In genomic region chr22:44181033-44181911, GRCh38 we compare ENCODE assay signal across 7 cellular contexts. TPM values are rescaled to one million over a fixed set of nuclear protein-coding genes. Genes with fewer than 3 reads are reported as not detected.
A peak's percentile ranks its signal among the peaks of the same experiment; 100 is the strongest.
DNase-seq lines count a peak whose midpoint lies in the region; ATAC-seq and TF ChIP-seq lines count a peak whose summit lies in the region.

No MANE protein-coding gene starts in this region.

- peaks cover 10% of the 10 kb centered on the region for H3K36me3 Mint-ChIP-seq in activated CD4-positive, alpha-beta T cell treated with anti-CD3 and anti-CD28 coated beads, Interleukin-2, amount 10 ng/mL, durations not matched to agents 24 days and 14 days (ENCODE audit: low read depth)
- peaks cover 3% of the 10 kb centered on the region for H3K36me3 Mint-ChIP-seq in mesothelial cell of epicardium

- H3K4me3 ChIP-seq in effector memory CD4-positive, alpha-beta T cell (ENCODE audit: insufficient read depth, low read depth, low read length, poor library complexity, severe bottlenecking): peak overlapping the region; percentile 85

- no peaks in the 10 kb centered on the region for H3K9me3 Mint-ChIP-seq in activated CD4-positive, alpha-beta T cell treated with anti-CD3 and anti-CD28 coated beads, Interleukin-2, amount 10 ng/mL, durations not matched to agents 24 days and 14 days
- H3K9me3 Mint-ChIP-seq in mesothelial cell of epicardium: peaks cover 3% of the 10 kb centered on the region

- H3K27ac ChIP-seq in effector memory CD4-positive, alpha-beta T cell (ENCODE audit: insufficient read depth, low read length, poor library complexity, severe bottlenecking): peak overlapping the region; percentile 81

- H3K4me3 Mint-ChIP-seq in activated CD4-positive, alpha-beta T cell treated with anti-CD3 and anti-CD28 coated beads, Interleukin-2, amount 10 ng/mL, durations not matched to agents 24 days and 14 days: peak overlapping the region; percentile 93
- no peak overlapping the region for H3K4me3 Mint-ChIP-seq in mesothelial cell of epicardium

- H3K27me3 ChIP-seq in effector memory CD4-positive, alpha-beta T cell (replicated peaks; ENCODE audit: control insufficient read depth, insufficient read depth, low read length, poor library complexity, severe bottlenecking): no peaks in the 10 kb centered on the region

- H3K4me1 ChIP-seq in effector memory CD4-positive, alpha-beta T cell (ENCODE audit: control insufficient read depth, insufficient read depth, low read length, poor library complexity, severe bottlenecking): peaks cover 14% of the 10 kb centered on the region

- H3K36me3 ChIP-seq in effector memory CD4-positive, alpha-beta T cell (ENCODE audit: control insufficient read depth, insufficient read depth, low read length): peaks cover 6% of the 10 kb centered on the region

- ATAC-seq in HG03354 (IDR thresholded peaks at IDR 0.05; ENCODE audit: poor library complexity, severe bottlenecking, unreplicated experiment): peak; percentile 41

- H3K9me3 ChIP-seq in effector memory CD4-positive, alpha-beta T cell (ENCODE audit: control insufficient read depth, low read length): no peaks in the 10 kb centered on the region

- peak; percentile 88 for DNase-seq in activated CD4-positive, alpha-beta T cell treated with anti-CD3 and anti-CD28 coated beads, Interleukin-2, amount 10 ng/mL, durations not matched to agents 24 days and 14 days
- peak; percentile 39 to 64 (median 59) for DNase-seq in effector memory CD4-positive, alpha-beta T cell
- peak; percentile 60 for DNase-seq in stimulated activated CD4-positive, alpha-beta T cell treated with anti-CD3 and anti-CD28 coated beads, Interleukin-1b, Interleukin-23, amount 100 ng/mL, for 48 hours
- DNase-seq in LoVo (ENCODE audit: low spot score) (no peak), mesothelial cell of epicardium (ENCODE audit: low spot score in 2 of 2, unreplicated experiment in 2 of 2) (no peak), NCI-H1694 treated with DMSO at 0.1 percent for 48 hours (lab: John Stamatoyannopoulos, UW) (no peak)

- TF ChIP-seq CTCF in mesothelial cell of epicardium (IDR thresholded peaks at IDR 0.05; ENCODE audit: unreplicated experiment): no peak

- intact Hi-C loops in activated CD4-positive, alpha-beta T cell treated with anti-CD3 and anti-CD28 coated beads, Interleukin-2, amount 10 ng/mL, durations not matched to agents 24 days and 14 days (cut with micrococcal nuclease): loop anchor here (10.0 kb wide), 1 partner anchor 504 kb away; no protein-coding TSS in a partner anchor

- peak overlapping the region; percentile 96 for H3K27ac Mint-ChIP-seq in activated CD4-positive, alpha-beta T cell treated with anti-CD3 and anti-CD28 coated beads, Interleukin-2, amount 10 ng/mL, durations not matched to agents 24 days and 14 days
- no peak overlapping the region for H3K27ac Mint-ChIP-seq in mesothelial cell of epicardium

- H3K27me3 Mint-ChIP-seq in activated CD4-positive, alpha-beta T cell treated with anti-CD3 and anti-CD28 coated beads, Interleukin-2, amount 10 ng/mL, durations not matched to agents 24 days and 14 days: peaks cover 7% of the 10 kb centered on the region
- H3K27me3 Mint-ChIP-seq in mesothelial cell of epicardium (ENCODE audit: low read depth): peaks cover 35% of the 10 kb centered on the region

- H3K4me1 Mint-ChIP-seq in activated CD4-positive, alpha-beta T cell treated with anti-CD3 and anti-CD28 coated beads, Interleukin-2, amount 10 ng/mL, durations not matched to agents 24 days and 14 days: peaks cover 22% of the 10 kb centered on the region
- peaks cover 11% of the 10 kb centered on the region for H3K4me1 Mint-ChIP-seq in mesothelial cell of epicardium

RNA-seq across cellular contexts. Expression of gene PARVG, which starts 0.5 kb away (rescaled TPM):
- 48.9 and 52.2 TPM in 2 replicates for total RNA-seq in activated CD4-positive, alpha-beta T cell treated with anti-CD3 and anti-CD28 coated beads, Interleukin-2, amount 10 ng/mL, durations not matched to agents 24 days and 14 days
- total RNA-seq in mesothelial cell of epicardium: 0.53 to 1.0 TPM (median 0.66 TPM) in 3 replicates

Comparison
In these comparisons a context has a peak if more than half of its experiments do, and no peak if none do; other contexts are left out.
1. DNase-seq: peak in activated CD4-positive, alpha-beta T cell treated with anti-CD3 and anti-CD28 coated beads, Interleukin-2, amount 10 ng/mL, durations not matched to agents 24 days and 14 days (single experiment), effector memory CD4-positive, alpha-beta T cell (3 of 3) and stimulated activated CD4-positive, alpha-beta T cell treated with anti-CD3 and anti-CD28 coated beads, Interleukin-1b, Interleukin-23, amount 100 ng/mL, for 48 hours (single experiment); none in LoVo (single experiment), mesothelial cell of epicardium (0 of 2) and NCI-H1694 treated with DMSO at 0.1 percent for 48 hours (single experiment).
2. RNA of gene PARVG, which starts 0.5 kb away (total RNA-seq): 48.9 to 52.2 TPM in activated CD4-positive, alpha-beta T cell treated with anti-CD3 and anti-CD28 coated beads, Interleukin-2, amount 10 ng/mL, durations not matched to agents 24 days and 14 days; 0.53 to 1.0 TPM in mesothelial cell of epicardium; every median in the first group is over 10 times any median in the second.